ENCODE assay signal across 21 cellular contexts in genomic region chr3:59142581-59142980, GRCh38.
"Had no signal": no experiment of that assay in that cellular context is flagged by ENCODE, and none has a peak within 500 bp of the region (broad histone marks: within the 10 kb centered on the region; RNA-seq: fewer than 3 reads in every experiment).

No MANE protein-coding gene starts in this region.

- H3K9me3 Mint-ChIP-seq: activated naive CD4-positive, alpha-beta T cell treated with anti-CD3 and anti-CD28 coated beads, Interleukin-2, amount 50 U/mL, for 72 hours had no signal

- H3K27me3 Mint-ChIP-seq: activated CD4-positive, alpha-beta memory T cell treated with anti-CD3 and anti-CD28 coated beads for 36 hours had no signal

- DNase-seq: activated CD4-positive, alpha-beta memory T cell treated with anti-CD3 and anti-CD28 coated beads for 36 hours; activated CD4-positive, alpha-beta T cell treated with anti-CD3 and anti-CD28 coated beads for 1 hour; activated effector memory CD4-positive, alpha-beta T cell treated with Interleukin-2 at 50 U/mL for 16 hours; activated T-cell treated with anti-CD3 and anti-CD28 coated beads, Interleukin-2, amount 50 U/mL, for 4 hours; body of pancreas; cortex of kidney; effector CD8-positive, alpha-beta T cell; foreskin fibroblast; kidney glomerular epithelial cell; left ventricle myocardium superior; mesendoderm; nephron progenitor cell; ovary; stimulated activated CD4-positive, alpha-beta T cell treated with anti-CD3 and anti-CD28 coated beads, Interleukin-4, amount 100 ng/mL, for 1 hour; stimulated activated naive CD4-positive, alpha-beta T cell; T-helper 1 cell; transverse colon had no signal

- H3K36me3 ChIP-seq: ovary, SJSA1, transverse colon had no signal

- H3K4me3 Mint-ChIP-seq: activated CD4-positive, alpha-beta memory T cell treated with anti-CD3 and anti-CD28 coated beads for 36 hours; activated T-cell treated with anti-CD3 and anti-CD28 coated beads, Interleukin-2, amount 50 U/mL, for 4 hours; central memory CD8-positive, alpha-beta T cell; nephron progenitor cell had no signal

- H3K27ac ChIP-seq: body of pancreas, ovary, SJSA1, transverse colon, VCaP had no signal

- ATAC-seq: activated naive CD4-positive, alpha-beta T cell treated with anti-CD3 and anti-CD28 coated beads, Interleukin-2, amount 50 U/mL, for 72 hours; activated T-cell treated with anti-CD3 and anti-CD28 coated beads, Interleukin-2, amount 50 U/mL, for 4 hours; body of pancreas; left ventricle myocardium superior had no signal

- H3K4me1 Mint-ChIP-seq: central memory CD8-positive, alpha-beta T cell; nephron progenitor cell had no signal

- H3K27ac Mint-ChIP-seq: activated CD4-positive, alpha-beta memory T cell treated with anti-CD3 and anti-CD28 coated beads for 36 hours; activated naive CD4-positive, alpha-beta T cell treated with anti-CD3 and anti-CD28 coated beads, Interleukin-2, amount 50 U/mL, for 72 hours; nephron progenitor cell had no signal

- H3K36me3 Mint-ChIP-seq: activated CD4-positive, alpha-beta memory T cell treated with anti-CD3 and anti-CD28 coated beads for 36 hours; activated naive CD4-positive, alpha-beta T cell treated with anti-CD3 and anti-CD28 coated beads, Interleukin-2, amount 50 U/mL, for 72 hours had no signal

- H3K27me3 ChIP-seq: body of pancreas, ovary, SJSA1, transverse colon had no signal

- H3K9me3 ChIP-seq: body of pancreas, ovary, SJSA1 had no signal

- H3K4me3 ChIP-seq: body of pancreas, ovary, SJSA1, transverse colon had no signal

- H3K4me1 ChIP-seq: body of pancreas, SJSA1, transverse colon had no signal
